ENCODE assay signal across 10 cellular contexts in genomic region chr10:15313844-15314243, GRCh38. TPM values are rescaled to one million over a fixed set of nuclear protein-coding genes. Genes with fewer than 3 reads are reported as not detected.
DNase-seq lines count a peak whose midpoint lies in the region; ATAC-seq, FAIRE-seq and TF ChIP-seq lines count a peak whose summit lies in the region.
"Had no signal": no experiment of that assay in that cellular context is flagged by ENCODE, and none has a peak within 500 bp of the region (broad histone marks: within the 10 kb centered on the region; RNA-seq: fewer than 3 reads in every experiment).

No MANE protein-coding gene starts in this region.

- 65% methylated on average over 13 of the region's 13 CpGs for WGBS in liver
- 94% methylated on average over 13 of the region's 13 CpGs for WGBS in HepG2 (ENCODE audit: low lambda C conversion rate)

- H3K4me1 Mint-ChIP-seq in naive thymus-derived CD4-positive, alpha-beta T cell: peaks cover 0 to 10% (median 3%) of the 10 kb centered on the region in 7 donors

- H3K27ac Mint-ChIP-seq in naive thymus-derived CD4-positive, alpha-beta T cell: peak overlapping the region in 1 of 9 donors; percentile 17
- H3K27ac Mint-ChIP-seq: activated naive CD4-positive, alpha-beta T cell treated with anti-CD3 and anti-CD28 coated beads for 36 hours had no signal

- no peaks in the 10 kb centered on the region for H3K27me3 ChIP-seq in liver (ENCODE audit: control insufficient read depth in 4 of 4, insufficient read depth in 4 of 4, low read length in 3 of 4)
- no peaks in the 10 kb centered on the region for H3K27me3 ChIP-seq in HepG2 (ENCODE audit: control insufficient read depth in 1 of 2, insufficient read depth in 2 of 2, low read length in 2 of 2)
- H3K27me3 ChIP-seq in naive thymus-derived CD4-positive, alpha-beta T cell (ENCODE audit: control insufficient read depth in 2 of 2, insufficient read depth in 2 of 2, low read length in 2 of 2): no peaks in the 10 kb centered on the region

- H3K36me3 ChIP-seq in liver (ENCODE audit: control insufficient read depth in 4 of 4, insufficient read depth in 3 of 4, low read depth in 1 of 4, low read length in 3 of 4): no peaks in the 10 kb centered on the region
- peaks cover 6 to 18% of the 10 kb centered on the region in 2 experiments; a peak in 2 of 5 replicates for H3K36me3 ChIP-seq in HepG2 (replicated peaks in 1 of 2; ENCODE audit: control insufficient read depth in 1 of 2, insufficient read depth in 2 of 2, low read length in 2 of 2)
- no peaks in the 10 kb centered on the region for H3K36me3 ChIP-seq in naive thymus-derived CD4-positive, alpha-beta T cell (ENCODE audit: control insufficient read depth in 2 of 3, insufficient read depth in 3 of 3, low read length in 3 of 3)

- TF ChIP-seq POLR2A in HepG2 (IDR thresholded peaks at IDR 0.05; ENCODE audit: insufficient read depth in 1 of 2, low read depth in 2 of 2, low read length in 2 of 2): no peak

- H3K9ac ChIP-seq in liver (ENCODE audit: low read depth in 1 of 2, low read length in 2 of 2): no peak overlapping the region
- H3K9ac ChIP-seq in HepG2 (ENCODE audit: insufficient read depth, low read depth, low read length): no peak overlapping the region

- intact Hi-C loops in HepG2 (cut with micrococcal nuclease; ENCODE audit: unreplicated experiment): no loop called here
- intact Hi-C loops in Right ventricle myocardium superior (cut with DNase I): no loop called here
- intact Hi-C loops in naive thymus-derived CD4-positive, alpha-beta T cell (cut with micrococcal nuclease): no loop called here

- ATAC-seq in HepG2 (no peak), Right ventricle myocardium superior (ENCODE audit: poor library complexity) (peak; percentile 82), GM19023 (IDR thresholded peaks at IDR 0.05; ENCODE audit: unreplicated experiment) (no peak), HG03196 (IDR thresholded peaks at IDR 0.05; ENCODE audit: unreplicated experiment) (no peak), HG03457 (IDR thresholded peaks at IDR 0.05; ENCODE audit: unreplicated experiment) (no peak)
- peak; percentile 36 for ATAC-seq in naive thymus-derived CD4-positive, alpha-beta T cell
- ATAC-seq: A549 had no signal

- CTCF ChIA-PET in HepG2 (lab: Yijun Ruan, JAX; ENCODE audit: low intra/inter-chr PET ratio, low total read pairs): no interaction called here
- CTCF ChIA-PET in naive thymus-derived CD4-positive, alpha-beta T cell (lab: Charles Lee): interaction anchor here (0.5 kb wide), 1 partner anchor 106 kb away, joined by 4 read pairs; no protein-coding TSS in a partner anchor

- H3K4me2 ChIP-seq in HepG2 (ENCODE audit: low read depth, low read length): no peak overlapping the region
- H3K4me2 ChIP-seq: A549 had no signal

- H3K4me1 ChIP-seq in liver (ENCODE audit: control insufficient read depth in 4 of 4, insufficient read depth in 4 of 4, low read length in 3 of 4) (peaks cover 0 to 12% (median 7%) of the 10 kb centered on the region in 4 donors), HepG2 (ENCODE audit: insufficient read depth, low read length) (peaks cover 21% of the 10 kb centered on the region)
- no peaks in the 10 kb centered on the region for H3K4me1 ChIP-seq in naive thymus-derived CD4-positive, alpha-beta T cell (ENCODE audit: control insufficient read depth in 2 of 2, insufficient read depth in 2 of 2, low read length in 2 of 2)
- H3K4me1 ChIP-seq: A549 had no signal

- TF ChIP-seq CTCF in liver (IDR thresholded peaks at IDR 0.05; ENCODE audit: low read depth, low read length, missing input control) (no peak), HepG2 (CRISPR knock-in tag; IDR thresholded peaks at IDR 0.05) (no peak)

- no peak for TF ChIP-seq RAD21 in liver (IDR thresholded peaks at IDR 0.05)
- TF ChIP-seq RAD21 in HepG2 (CRISPR knock-in tag; IDR thresholded peaks at IDR 0.05): no peak

- no TSS peak for BruUV-seq in HepG2 (replicated peaks; lab: Mats Ljungman, UMichigan)

- in situ Hi-C loops in HepG2 (cut with HindIII; ENCODE audit: extremely low pct_ligation_motif_present, low pct_unique_long_range_greater_than_20kb): no loop called here

- H3K36me3 Mint-ChIP-seq in naive thymus-derived CD4-positive, alpha-beta T cell: no peaks in the 10 kb centered on the region

- H3K27me3 Mint-ChIP-seq in naive thymus-derived CD4-positive, alpha-beta T cell: peaks cover 0 to 3% (median 0%) of the 10 kb centered on the region in 5 donors

- POLR2A ChIA-PET in HepG2 (lab: Yijun Ruan, JAX): no interaction called here
- POLR2A ChIA-PET in naive thymus-derived CD4-positive, alpha-beta T cell (lab: Charles Lee): no interaction called here

- H2AFZ ChIP-seq in HepG2 (ENCODE audit: low read length): no peak overlapping the region

- DNase-seq in HepG2 (ENCODE audit: low spot score) (no peak), Right ventricle myocardium superior (peak; percentile 56), NCI-H1694 (lab: John Stamatoyannopoulos, UW) (no peak)
- no peak for DNase-seq in naive thymus-derived CD4-positive, alpha-beta T cell
- DNase-seq: activated naive CD4-positive, alpha-beta T cell treated with anti-CD3 and anti-CD28 coated beads for 36 hours had no signal

- H3K9me3 ChIP-seq in liver (ENCODE audit: control insufficient read depth in 4 of 4, low read length in 3 of 4) (no peaks in the 10 kb centered on the region), HepG2 (ENCODE audit: low read length) (no peaks in the 10 kb centered on the region)
- no peaks in the 10 kb centered on the region for H3K9me3 ChIP-seq in naive thymus-derived CD4-positive, alpha-beta T cell (ENCODE audit: control insufficient read depth in 2 of 3, low read length in 3 of 3)
- H3K9me3 ChIP-seq: A549 had no signal

- H3K4me3 Mint-ChIP-seq in naive thymus-derived CD4-positive, alpha-beta T cell: peak overlapping the region in 3 of 10 donors; percentile 4 to 28 (median 9)
- H3K4me3 Mint-ChIP-seq: activated naive CD4-positive, alpha-beta T cell treated with anti-CD3 and anti-CD28 coated beads for 36 hours had no signal

- peak overlapping the region in 1 of 2 donors; percentile 11 for H3K27ac ChIP-seq in liver (ENCODE audit: low read depth in 1 of 2, low read length in 2 of 2)
- H3K27ac ChIP-seq in HepG2 (ENCODE audit: extremely low read length, insufficient read depth, low read length): no peak overlapping the region
- H3K27ac ChIP-seq in naive thymus-derived CD4-positive, alpha-beta T cell (ENCODE audit: low read depth, low read length): no peak overlapping the region
- H3K27ac ChIP-seq: A549 had no signal

- FAIRE-seq in HepG2 (lab: Jason Lieb, UNC): no peak
- FAIRE-seq: A549 had no signal

- TF ChIP-seq EP300 in HepG2 (IDR thresholded peaks at IDR 0.05; ENCODE audit: low read depth in 2 of 2, low read length in 2 of 2) (no peak), HepG2 (CRISPR knock-in tag; IDR thresholded peaks at IDR 0.05; ENCODE audit: borderline replicate concordance) (no peak)

- no peaks in the 10 kb centered on the region for H3K9me3 Mint-ChIP-seq in naive thymus-derived CD4-positive, alpha-beta T cell
- H3K9me3 Mint-ChIP-seq: activated naive CD4-positive, alpha-beta T cell treated with anti-CD3 and anti-CD28 coated beads for 36 hours had no signal

- H4K20me1 ChIP-seq in HepG2 (ENCODE audit: insufficient read depth, low read length): no peaks in the 10 kb centered on the region

- H3K79me2 ChIP-seq in HepG2 (ENCODE audit: insufficient read depth, low read length): peaks cover 12% of the 10 kb centered on the region

- H3K4me3 ChIP-seq in liver (ENCODE audit: low read depth in 1 of 3, low read length in 3 of 3) (no peak overlapping the region), HepG2 (replicated peaks in 1 of 3; ENCODE audit: insufficient read depth in 1 of 3, low read depth in 2 of 3, low read length in 3 of 3) (no peak overlapping the region)
- no peak overlapping the region for H3K4me3 ChIP-seq in naive thymus-derived CD4-positive, alpha-beta T cell (ENCODE audit: low read length)
- H3K4me3 ChIP-seq: A549 had no signal

TF ChIP-seq in liver, 16 proteins besides CTCF, POLR2A, EP300 and RAD21:
- TF ChIP-seq SP1 (IDR thresholded peaks at IDR 0.05): peak; percentile 13
- TF ChIP-seq NR2F2 (IDR thresholded peaks at IDR 0.05): peak; percentile 78
- TF ChIP-seq RXRA (IDR thresholded peaks at IDR 0.05): no peak
- TF ChIP-seq JUND (IDR thresholded peaks at IDR 0.05): no peak

TF ChIP-seq in HepG2, 621 proteins besides CTCF, POLR2A, EP300 and RAD21 (continues in another document):
- TF ChIP-seq ZMYM4 (CRISPR knock-in tag; IDR thresholded peaks at IDR 0.05): no peak

RNA-seq across cellular contexts. Expression of gene FAM171A1, which starts 57.2 kb away (rescaled TPM):
- 1 to 10 TPM; 2.5 to 8.8 TPM for total RNA-seq in liver
- 10 to 100 TPM in 1 of 2 donors, 1 to 10 TPM in 1; 6.6 to 10.2 TPM for polyA plus RNA-seq in liver
- 17.8 and 21.5 TPM in 2 replicates for total RNA-seq in HepG2 (2016; rRNA removed; fragmentation: Illumina TruSeq; extraction: Trizol)
- 4.7 and 5.7 TPM in 2 replicates for total RNA-seq in HepG2 (2016; cell fraction: cytosol; rRNA removed; fragmentation: Illumina TruSeq; extraction: Trizol; ENCODE audit: low read depth)
- 14.6 and 21.5 TPM in 2 replicates for total RNA-seq in HepG2 (2016; cell fraction: insoluble cytoplasmic fraction; rRNA removed; fragmentation: Illumina TruSeq; extraction: Trizol)
- total RNA-seq in HepG2 (2016; cell fraction: membrane; rRNA removed; fragmentation: Illumina TruSeq; extraction: Trizol): 20.8 and 23.5 TPM in 2 replicates
- total RNA-seq in HepG2 (2016; cell fraction: nucleus; rRNA removed; fragmentation: Illumina TruSeq; extraction: Trizol): 19.2 and 22.3 TPM in 2 replicates
- polyA plus RNA-seq in HepG2 (2011; rRNA removed): 34.7 and 37.7 TPM in 2 replicates
- 36.5 and 41.2 TPM in 2 replicates for polyA plus RNA-seq in HepG2 (2011; cell fraction: cytosol; rRNA removed)
- 23.9 and 26.3 TPM in 2 replicates for polyA plus RNA-seq in HepG2 (2011; cell fraction: nucleus; rRNA removed)
- polyA plus RNA-seq in HepG2 (2012): 30.7 and 50.8 TPM in 2 replicates
- polyA plus RNA-seq in HepG2 (2016; cell fraction: cytosol; fragmentation: Illumina TruSeq; extraction: Trizol; ENCODE audit: low read depth): 4.7 and 5.3 TPM in 2 replicates
- 18.9 and 24.9 TPM in 2 replicates for polyA plus RNA-seq in HepG2 (2016; cell fraction: insoluble cytoplasmic fraction; fragmentation: Illumina TruSeq; extraction: Trizol; ENCODE audit: low read depth)
- polyA plus RNA-seq in HepG2 (2016; cell fraction: membrane; fragmentation: Illumina TruSeq; extraction: Trizol; ENCODE audit: low read depth): 18.3 and 20.8 TPM in 2 replicates
- 34.1 and 37.6 TPM in 2 replicates for polyA plus RNA-seq in HepG2 (2016; cell fraction: nucleus; fragmentation: Illumina TruSeq; extraction: Trizol; ENCODE audit: insufficient read depth, low read depth)
- polyA minus RNA-seq in HepG2 (2011; rRNA and poly(A)+ RNA removed; ENCODE audit: low replicate concordance): 0.02 and 41.8 TPM in 2 replicates
- polyA minus RNA-seq in HepG2 (2011; cell fraction: cytosol; rRNA and poly(A)+ RNA removed): 19.1 and 21.5 TPM in 2 replicates
- 13.6 and 15.7 TPM in 2 replicates for polyA minus RNA-seq in HepG2 (2011; cell fraction: nucleus; rRNA and poly(A)+ RNA removed)
- total RNA-seq in Right ventricle myocardium superior: 10.3 TPM
- 1 to 10 TPM; 3.2 to 8.0 (median 4.9) TPM for total RNA-seq in naive thymus-derived CD4-positive, alpha-beta T cell
- 10 to 100 TPM; 13.7 to 14.5 TPM for polyA plus RNA-seq in naive thymus-derived CD4-positive, alpha-beta T cell

Comparison
In these comparisons a context has a peak if more than half of its experiments do, and no peak if none do; other contexts are left out.
1. ATAC-seq: peak in Right ventricle myocardium superior (single experiment) and naive thymus-derived CD4-positive, alpha-beta T cell (single experiment); none in HepG2 (single experiment), GM19023 (single experiment), HG03196 (single experiment) and HG03457 (single experiment).